Comparison of ENCODE assay signal across 8 cellular contexts in genomic region chr1:32335951-32336867, GRCh38. TPM values are rescaled to one million over a fixed set of nuclear protein-coding genes. Genes with fewer than 3 reads are reported as not detected.
DNase-seq lines count a peak whose midpoint lies in the region; ATAC-seq and TF ChIP-seq lines count a peak whose summit lies in the region.

A gene with protein sequence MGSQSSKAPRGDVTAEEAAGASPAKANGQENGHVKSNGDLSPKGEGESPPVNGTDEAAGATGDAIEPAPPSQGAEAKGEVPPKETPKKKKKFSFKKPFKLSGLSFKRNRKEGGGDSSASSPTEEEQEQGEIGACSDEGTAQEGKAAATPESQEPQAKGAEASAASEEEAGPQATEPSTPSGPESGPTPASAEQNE (minus strand): TSS chr1:32336233. CDS start chr1:32336033, 200 bp downstream.

- H3K9me3 ChIP-seq in breast epithelium (no peaks in the 10 kb centered on the region), spleen (no peaks in the 10 kb centered on the region)

- H3K4me1 ChIP-seq in breast epithelium (peaks cover 17 to 26% of the 10 kb centered on the region in 2 donors), spleen (peaks cover 37 to 84% (median 63%) of the 10 kb centered on the region in 6 donors)

- intact Hi-C loops in breast epithelium (cut with DNase I; ENCODE audit: low total_unique reads) (no loop called here), spleen (cut with DNase I; ENCODE audit: low total_unique reads) (no loop called here)

- DNase-seq in GM06990 (ENCODE audit: extremely low read depth, insufficient read length) (peak; percentile 92), NCI-H2081 (lab: John Stamatoyannopoulos, UW) (peak; percentile 78 to 79), breast epithelium (ENCODE audit: low spot score in 2 of 2) (peak; percentile 78 to 80), inferior parietal cortex (ENCODE audit: extremely low spot score) (peak; percentile 79), spleen (peak; percentile 97)

- TF ChIP-seq CTCF in GM06990 (IDR thresholded peaks at IDR 0.05; ENCODE audit: insufficient read depth, low read length, poor library complexity, severe bottlenecking): no peak
- no peak for TF ChIP-seq CTCF in WI38 (IDR thresholded peaks at IDR 0.05; ENCODE audit: low read depth, low read length)
- TF ChIP-seq CTCF in breast epithelium (IDR thresholded peaks at IDR 0.05): no peak
- no peak for TF ChIP-seq CTCF in spleen (IDR thresholded peaks at IDR 0.05 in 8 of 11, conservative IDR thresholded peaks at IDR 0.05 in 3 of 11)

- ATAC-seq in HG02610 (IDR thresholded peaks at IDR 0.05; ENCODE audit: unreplicated experiment) (peak; percentile 34), HG02885 (IDR thresholded peaks at IDR 0.05; ENCODE audit: poor library complexity, unreplicated experiment) (no peak)

- H3K36me3 ChIP-seq in GM06990 (ENCODE audit: control insufficient read depth, insufficient read depth, low read length) (peaks cover 13% of the 10 kb centered on the region), breast epithelium (no peaks in the 10 kb centered on the region), spleen (peaks cover 0 to 34% (median 22%) of the 10 kb centered on the region in 6 donors)

- H3K27me3 ChIP-seq in GM06990 (replicated peaks; ENCODE audit: control insufficient read depth, insufficient read depth, low read length) (no peaks in the 10 kb centered on the region), breast epithelium (no peaks in the 10 kb centered on the region), spleen (replicated peaks in 1 of 7) (peaks cover 0 to 4% (median 0%) of the 10 kb centered on the region in 7 donors)

- H3K27ac ChIP-seq in breast epithelium: peak within 1 kb of the TSS; percentile 84 to 89
- H3K27ac ChIP-seq in spleen: peak within 1 kb of the TSS; percentile 63 to 91 (median 85)

- TF ChIP-seq POLR2A in breast epithelium (IDR thresholded peaks at IDR 0.05): peak; percentile 32
- TF ChIP-seq POLR2A in spleen (IDR thresholded peaks at IDR 0.05): peak in 2 of 3 donors; percentile 73 to 95

- peak within 1 kb of the TSS; percentile 79 for H3K4me3 ChIP-seq in GM06990 (replicated peaks; ENCODE audit: low read depth, low read length)
- peak within 1 kb of the TSS; percentile 78 for H3K4me3 ChIP-seq in WI38 (ENCODE audit: low read depth, low read length)
- peak within 1 kb of the TSS; percentile 78 to 96 (median 84) for H3K4me3 ChIP-seq in breast epithelium
- H3K4me3 ChIP-seq in spleen: peak within 1 kb of the TSS; percentile 54 to 87 (median 71)

- WGBS in spleen, 5 donors: 1 to 10% (median 5%) methylated on average over 11 to 88 of the region's 88 CpGs

RNA-seq across cellular contexts. Expression of the gene that starts here (rescaled TPM):
- total RNA-seq in breast epithelium: 10 to 100 TPM; 33.4 to 82.8 (median 47.9) TPM
- 10 to 100 TPM; 25.7 to 73.8 (median 60.0) TPM for total RNA-seq in spleen
- polyA plus RNA-seq in spleen: 100 to 1,000 TPM in 1 of 3 donors, 10 to 100 TPM in 2; 73.5 to 120 (median 88.8) TPM
